In the genomic region with DNA sequence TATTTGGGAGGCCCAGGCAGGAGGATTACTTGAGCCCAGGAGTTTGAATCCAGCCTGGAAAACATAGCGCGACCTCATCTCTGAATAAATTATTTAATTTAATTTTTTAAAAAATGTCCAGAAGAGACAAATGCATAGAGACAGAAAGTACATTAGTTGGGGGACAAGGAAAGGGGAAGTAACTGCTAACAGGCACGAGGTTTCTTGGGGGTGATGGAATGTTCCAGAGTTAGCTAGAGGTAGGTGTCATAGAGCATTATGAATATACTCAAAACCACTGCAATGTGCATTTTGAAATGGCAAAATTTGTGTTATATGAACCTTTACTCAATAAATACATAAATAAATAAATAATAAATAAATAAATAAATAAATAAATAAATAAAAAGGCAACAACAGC, we compare ENCODE assay signal across 15 cellular contexts. TPM values are rescaled to one million over a fixed set of nuclear protein-coding genes. Genes with fewer than 3 reads are reported as not detected.
DNase-seq lines count a peak whose midpoint lies in the region; ATAC-seq, FAIRE-seq and TF ChIP-seq lines count a peak whose summit lies in the region.
"Had no signal": no experiment of that assay in that cellular context is flagged by ENCODE, and none has a peak within 500 bp of the region (broad histone marks: within the 10 kb centered on the region; RNA-seq: fewer than 3 reads in every experiment).

No MANE protein-coding gene starts in this region.

- H3K27me3 Mint-ChIP-seq in Calu3 (ENCODE audit: unreplicated experiment) (no peaks in the 10 kb centered on the region), astrocyte (ENCODE audit: low read depth, unreplicated experiment) (peaks cover 5% of the 10 kb centered on the region), endothelial cell (ENCODE audit: unreplicated experiment) (peaks cover 10% of the 10 kb centered on the region)

- no peak for DNase-seq in A549 (ENCODE audit: low read depth in 1 of 2, low spot score in 1 of 2)
- DNase-seq in Calu3 = no peak
- DNase-seq in NOMO-1 treated with DMSO at 0.1 percent for 48 hours (lab: John Stamatoyannopoulos, UW; ENCODE audit: unreplicated experiment) = peak; percentile 37
- no peak for DNase-seq in astrocyte (ENCODE audit: low read depth)
- no peak for DNase-seq in prostate gland (ENCODE audit: low spot score)
- no peak for DNase-seq in testis
- DNase-seq in endothelial cell (ENCODE audit: low spot score) = no peak
- DNase-seq: BE2C, islet precursor cell, mesendoderm, NCI-H1694, retina had no signal

- H2AFZ ChIP-seq in astrocyte (ENCODE audit: low read depth, low read length) = no peak overlapping the region
- H2AFZ ChIP-seq: neural progenitor cell had no signal

- peaks cover 22% of the 10 kb centered on the region for H3K4me1 ChIP-seq in A549
- peaks cover 86% of the 10 kb centered on the region for H3K4me1 ChIP-seq in astrocyte (ENCODE audit: insufficient read depth, low read length)
- no peaks in the 10 kb centered on the region for H3K4me1 ChIP-seq in prostate gland (replicated peaks)
- peaks cover 10% of the 10 kb centered on the region for H3K4me1 ChIP-seq in testis
- H3K4me1 ChIP-seq: BE2C, neural progenitor cell had no signal

- no peaks in the 10 kb centered on the region for H3K9me3 ChIP-seq in A549
- no peaks in the 10 kb centered on the region for H3K9me3 ChIP-seq in astrocyte (ENCODE audit: insufficient read depth, low read depth, low read length)
- no peaks in the 10 kb centered on the region for H3K9me3 ChIP-seq in prostate gland
- no peaks in the 10 kb centered on the region for H3K9me3 ChIP-seq in testis
- H3K9me3 ChIP-seq: BE2C had no signal

- H3K4me2 ChIP-seq in A549 = no peak overlapping the region
- no peak overlapping the region for H3K4me2 ChIP-seq in astrocyte (ENCODE audit: low read length)
- H3K4me2 ChIP-seq: neural progenitor cell had no signal

- no peaks in the 10 kb centered on the region for H4K20me1 ChIP-seq in astrocyte (ENCODE audit: insufficient read depth, low read length)

- POLR2A ChIA-PET in A549 (lab: Yijun Ruan, JAX) = no interaction called here

- H3K4me1 Mint-ChIP-seq in Calu3 (ENCODE audit: low read depth, unreplicated experiment) (peaks cover 73% of the 10 kb centered on the region), astrocyte (ENCODE audit: low read depth, unreplicated experiment) (peaks cover 39% of the 10 kb centered on the region), endothelial cell (ENCODE audit: unreplicated experiment) (peaks cover 21% of the 10 kb centered on the region)

- no peak for TF ChIP-seq CTCF in A549 (IDR thresholded peaks at IDR 0.05)
- TF ChIP-seq CTCF in Calu3 (IDR thresholded peaks at IDR 0.05; ENCODE audit: unreplicated experiment) = no peak
- no peak for TF ChIP-seq CTCF in astrocyte (IDR thresholded peaks at IDR 0.05; ENCODE audit: insufficient read depth, low read depth, low read length)
- TF ChIP-seq CTCF in prostate gland (IDR thresholded peaks at IDR 0.05) = no peak
- no peak for TF ChIP-seq CTCF in testis (IDR thresholded peaks at IDR 0.05)
- TF ChIP-seq CTCF in endothelial cell (IDR thresholded peaks at IDR 0.05; ENCODE audit: unreplicated experiment) = no peak

- peak overlapping the region; percentile 98 for H3K27ac Mint-ChIP-seq in Calu3 (ENCODE audit: unreplicated experiment)
- no peak overlapping the region for H3K27ac Mint-ChIP-seq in astrocyte (ENCODE audit: unreplicated experiment)
- no peak overlapping the region for H3K27ac Mint-ChIP-seq in endothelial cell (ENCODE audit: unreplicated experiment)
- H3K27ac Mint-ChIP-seq: neural progenitor cell had no signal

- no peak overlapping the region for H3K9ac ChIP-seq in astrocyte (ENCODE audit: low read length)
- H3K9ac ChIP-seq: neural progenitor cell had no signal

- H3K36me3 ChIP-seq in astrocyte (ENCODE audit: insufficient read depth, low read length) = no peaks in the 10 kb centered on the region
- no peaks in the 10 kb centered on the region for H3K36me3 ChIP-seq in prostate gland
- H3K36me3 ChIP-seq in testis (ENCODE audit: low read depth, missing control alignments) = no peaks in the 10 kb centered on the region
- H3K36me3 ChIP-seq: BE2C, neural progenitor cell had no signal

- no peak overlapping the region for H3K27ac ChIP-seq in A549
- peak overlapping the region; percentile 92 for H3K27ac ChIP-seq in astrocyte (ENCODE audit: low read depth, low read length)
- H3K27ac ChIP-seq in prostate gland = no peak overlapping the region
- H3K27ac ChIP-seq in testis = no peak overlapping the region
- H3K27ac ChIP-seq: neural progenitor cell had no signal

- H3K4me3 Mint-ChIP-seq in Calu3 (ENCODE audit: low read depth, unreplicated experiment) (no peak overlapping the region), astrocyte (ENCODE audit: unreplicated experiment) (no peak overlapping the region), endothelial cell (ENCODE audit: unreplicated experiment) (no peak overlapping the region)

- no TSS peak for BruUV-seq in Calu3 (replicated peaks; lab: Mats Ljungman, UMichigan)

- H3K36me3 Mint-ChIP-seq in Calu3 (ENCODE audit: insufficient read depth, unreplicated experiment) (peaks cover 16% of the 10 kb centered on the region), astrocyte (ENCODE audit: low read depth, unreplicated experiment) (no peaks in the 10 kb centered on the region), endothelial cell (ENCODE audit: low read depth, unreplicated experiment) (peaks cover 3% of the 10 kb centered on the region)
- H3K36me3 Mint-ChIP-seq: neural progenitor cell had no signal

- no peaks in the 10 kb centered on the region for H3K79me2 ChIP-seq in astrocyte (ENCODE audit: insufficient read depth, low read length)

- H3K9me3 Mint-ChIP-seq in Calu3 (ENCODE audit: low read depth, unreplicated experiment) (no peaks in the 10 kb centered on the region), astrocyte (ENCODE audit: unreplicated experiment) (peaks cover 2% of the 10 kb centered on the region), endothelial cell (ENCODE audit: unreplicated experiment) (no peaks in the 10 kb centered on the region)
- H3K9me3 Mint-ChIP-seq: neural progenitor cell had no signal

- intact Hi-C loops in Calu3 (cut with micrococcal nuclease; ENCODE audit: unreplicated experiment) = no loop called here
- intact Hi-C loops in prostate gland (cut with DNase I) = no loop called here
- intact Hi-C loops in testis (cut with DNase I; ENCODE audit: low total_unique reads) = no loop called here

- no peak overlapping the region for H3K4me3 ChIP-seq in A549
- H3K4me3 ChIP-seq in astrocyte (ENCODE audit: insufficient read depth, low read depth, low read length) = no peak overlapping the region
- H3K4me3 ChIP-seq in prostate gland = no peak overlapping the region
- no peak overlapping the region for H3K4me3 ChIP-seq in testis
- H3K4me3 ChIP-seq: neural progenitor cell had no signal

- CTCF ChIA-PET in A549 (lab: Yijun Ruan, JAX) (no interaction called here), Calu3 (lab: Charles Lee) (interaction anchor here (2.0 kb wide), 1 partner anchor 14 kb away, joined by 15 read pairs; no protein-coding TSS in a partner anchor)

- ATAC-seq in A549 = no peak
- ATAC-seq in HG02885 (IDR thresholded peaks at IDR 0.05; ENCODE audit: poor library complexity, unreplicated experiment) = no peak
- ATAC-seq: activated CD4-positive, CD25-positive, alpha-beta regulatory T cell treated with anti-CD3 and anti-CD28 coated beads, Interleukin-2, amount 50 U/mL, for 24 hours had no signal

- H3K27me3 ChIP-seq in astrocyte (ENCODE audit: insufficient read depth, low read length) (no peaks in the 10 kb centered on the region), prostate gland (replicated peaks; ENCODE audit: insufficient read depth) (no peaks in the 10 kb centered on the region), testis (no peaks in the 10 kb centered on the region)
- H3K27me3 ChIP-seq: BE2C, neural progenitor cell had no signal

- TF ChIP-seq POLR2A in A549 (IDR thresholded peaks at IDR 0.05; ENCODE audit: low read length) (no peak), prostate gland (IDR thresholded peaks at IDR 0.05) (no peak), testis (IDR thresholded peaks at IDR 0.05) (no peak)

- WGBS in A549 (ENCODE audit: missing lambda C conversion rate) = 91% methylated on average over 3 of the region's 3 CpGs
- WGBS in prostate gland = 92% methylated on average over 3 of the region's 3 CpGs
- 89 to 98% methylated on average over 3 of the region's 3 CpGs for WGBS in testis, 2 donors

- no peak for TF ChIP-seq RAD21 in A549 (conservative IDR thresholded peaks at IDR 0.05 in 1 of 2, IDR thresholded peaks at IDR 0.05 in 1 of 2)

- TF ChIP-seq EP300 in A549 (IDR thresholded peaks at IDR 0.05) = no peak

- FAIRE-seq in A549 (lab: Jason Lieb, UNC) = no peak
- FAIRE-seq in astrocyte (lab: Jason Lieb, UNC) = no peak

RNA-seq across cellular contexts. Expression of a gene that starts 31.7 kb away (rescaled TPM):
- polyA plus RNA-seq in A549 (2011; rRNA removed) (not detected in 2 replicates), A549 (2017; fragmentation: RNase III; extraction: RNeasy Plus Mini Kit Qiagen cat#74134 plus additional on column Dnase treatment) (0.06 TPM in 1 of 3 replicates, not detected in the others), testis (ENCODE audit: insufficient read depth, low read depth, low replicate concordance) (76.2 TPM)
- polyA plus RNA-seq in A549 (2012; cell fraction: cytosol; rRNA removed) = not detected in 2 replicates
- polyA plus RNA-seq in A549 (2012; cell fraction: nucleus; rRNA removed) = not detected in 2 replicates
- not detected in 2 replicates for polyA minus RNA-seq in A549 (2011; rRNA and poly(A)+ RNA removed)
- total RNA-seq in Calu3 (2022) (not detected in 2 replicates), astrocyte (0.43 and 0.60 TPM in 2 replicates), prostate gland (10 to 100 TPM in 1 of 2 donors, under 1 TPM in 1; 0.87 to 45.9 TPM), testis (10 to 100 TPM; 74.3 to 76.4 TPM), endothelial cell (ENCODE audit: unreplicated experiment) (0.82 TPM)

RNA-seq across cellular contexts. Expression of a gene that starts 34.7 kb away (rescaled TPM):
- polyA plus RNA-seq in A549 (2011; rRNA removed) (0.44 and 0.63 TPM in 2 replicates), A549 (2017; fragmentation: RNase III; extraction: RNeasy Plus Mini Kit Qiagen cat#74134 plus additional on column Dnase treatment) (1.2 to 1.7 TPM (median 1.7 TPM) in 3 replicates), testis (ENCODE audit: insufficient read depth, low read depth, low replicate concordance) (80.7 TPM)
- polyA plus RNA-seq in A549 (2012; cell fraction: cytosol; rRNA removed) = 0.48 and 1.1 TPM in 2 replicates
- polyA plus RNA-seq in A549 (2012; cell fraction: nucleus; rRNA removed) = 3.1 and 4.8 TPM in 2 replicates
- polyA minus RNA-seq in A549 (2011; rRNA and poly(A)+ RNA removed) = 0.66 and 1.4 TPM in 2 replicates
- total RNA-seq in Calu3 (2022) (67.6 and 74.8 TPM in 2 replicates), astrocyte (26.7 and 36.3 TPM in 2 replicates), prostate gland (100 to 1,000 TPM in 1 of 2 donors, 1 to 10 TPM in 1; 1.3 to 171 TPM), testis (100 to 1,000 TPM; 217 to 220 TPM), endothelial cell (ENCODE audit: unreplicated experiment) (41.4 TPM)
